In the genomic region with DNA sequence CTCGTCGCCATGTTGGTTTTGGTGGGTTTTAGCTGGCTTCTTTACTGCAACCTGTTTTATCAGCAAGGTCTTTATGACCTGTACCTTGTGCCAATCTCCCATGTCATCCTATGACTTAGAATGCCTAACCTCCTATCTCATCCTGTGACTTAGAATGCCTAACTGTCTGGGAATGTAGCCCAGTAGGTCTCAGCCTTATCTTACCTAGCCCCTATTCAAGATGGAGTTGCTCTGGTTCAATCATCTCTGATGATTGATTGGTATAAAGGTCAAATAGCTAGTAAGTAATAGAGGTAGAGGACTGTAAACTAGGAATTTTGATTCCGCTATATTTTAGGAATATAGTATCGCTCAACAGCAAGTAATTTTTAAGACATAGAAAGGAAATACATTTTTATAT, we compare ENCODE assay signal across 23 cellular contexts. TPM values are rescaled to one million over a fixed set of nuclear protein-coding genes. Genes with fewer than 3 reads are reported as not detected.
DNase-seq lines count a peak whose midpoint lies in the region; ATAC-seq, FAIRE-seq and TF ChIP-seq lines count a peak whose summit lies in the region.
"Had no signal": no experiment of that assay in that cellular context is flagged by ENCODE, and none has a peak within 500 bp of the region (broad histone marks: within the 10 kb centered on the region; RNA-seq: fewer than 3 reads in every experiment).

No MANE protein-coding gene starts in this region.

- BruUV-seq in mammary epithelial cell (replicated peaks; lab: Mats Ljungman, UMichigan) = no TSS peak

- no peak overlapping the region for H3K14ac ChIP-seq in trophoblast cell (ENCODE audit: low read length)

- H3K79me1 ChIP-seq in trophoblast cell (ENCODE audit: low read length) = peaks cover 26% of the 10 kb centered on the region

- WGBS in trophoblast cell (ENCODE audit: extremely low coverage, insufficient coverage, insufficient read length) = no CpG with 5 or more reads among the region's 4 CpGs
- WGBS in mammary epithelial cell (ENCODE audit: low coverage, missing lambda C conversion rate) = 100% methylated on average over 4 of the region's 4 CpGs

- in situ Hi-C loops in mammary epithelial cell (cut with MboI; ENCODE audit: low sequenced_read_pairs in 2 of 2) = no loop called here

- no peak overlapping the region for H3K18ac ChIP-seq in trophoblast cell (ENCODE audit: low read length)

- H2BK5ac ChIP-seq in trophoblast cell (ENCODE audit: low read depth, low read length, poor library complexity) = no peak overlapping the region

- no peaks in the 10 kb centered on the region for H4K20me1 ChIP-seq in mammary epithelial cell (ENCODE audit: insufficient read depth, low read length)

- H2AFZ ChIP-seq in trophoblast cell (ENCODE audit: insufficient read depth, low read length, poor library complexity) (no peak overlapping the region), mammary epithelial cell (ENCODE audit: low read depth, low read length) (no peak overlapping the region)
- H2AFZ ChIP-seq: GM23338 had no signal

- H2BK12ac ChIP-seq in trophoblast cell (ENCODE audit: low read length) = no peak overlapping the region

- no peak overlapping the region for H3K23ac ChIP-seq in trophoblast cell (ENCODE audit: low read length)

- H4K91ac ChIP-seq in trophoblast cell (ENCODE audit: low read depth, low read length) = no peak overlapping the region

- H3K9me3 ChIP-seq in trophoblast cell (ENCODE audit: insufficient read depth, low read depth, low read length) (no peaks in the 10 kb centered on the region), mammary epithelial cell (replicated peaks; ENCODE audit: insufficient read depth, low read length) (no peaks in the 10 kb centered on the region)
- H3K9me3 ChIP-seq: A549 had no signal

- H3K27me3 ChIP-seq in bronchial epithelial cell (ENCODE audit: control insufficient read depth, insufficient read depth, low read length) = no peaks in the 10 kb centered on the region
- no peaks in the 10 kb centered on the region for H3K27me3 ChIP-seq in trophoblast cell (ENCODE audit: insufficient read depth, low read length)
- no peaks in the 10 kb centered on the region for H3K27me3 ChIP-seq in mammary epithelial cell (ENCODE audit: insufficient read depth, low read length)

- intact Hi-C loops in mammary epithelial cell (cut with micrococcal nuclease) = no loop called here

- H4K8ac ChIP-seq in trophoblast cell (ENCODE audit: low read depth, low read length) = no peak overlapping the region

- no peak overlapping the region for H3K4ac ChIP-seq in trophoblast cell (ENCODE audit: low read depth, low read length)

- H3K4me1 ChIP-seq in trophoblast cell (ENCODE audit: control insufficient read depth in 1 of 2, insufficient read depth in 2 of 2, low read length in 2 of 2) (peaks cover 13 to 18% of the 10 kb centered on the region in 2 experiments), mammary epithelial cell (ENCODE audit: insufficient read depth, low read length) (peaks cover 8% of the 10 kb centered on the region)

- H3K4me3 ChIP-seq in bronchial epithelial cell (ENCODE audit: low read depth, low read length) (no peak overlapping the region), trophoblast cell (ENCODE audit: low read depth, low read length) (no peak overlapping the region), mammary epithelial cell (replicated peaks in 1 of 3; ENCODE audit: insufficient read depth in 1 of 3, low read depth in 2 of 3, low read length in 3 of 3) (no peak overlapping the region)
- H3K4me3 ChIP-seq: A549, GM23338 had no signal

- no peak for ATAC-seq in GM19351 (IDR thresholded peaks at IDR 0.05; ENCODE audit: unreplicated experiment)
- ATAC-seq: A549, GM23338, HCT116 had no signal

- H3K79me2 ChIP-seq in trophoblast cell (ENCODE audit: control insufficient read depth, insufficient read depth, low read length, poor library complexity) (peaks cover 16% of the 10 kb centered on the region), mammary epithelial cell (ENCODE audit: insufficient read depth, low read length) (peaks cover 13% of the 10 kb centered on the region)

- dilution Hi-C loops in mammary epithelial cell (cut with HindIII; ENCODE audit: low sequenced_read_pairs) = no loop called here

- H3K9ac ChIP-seq in trophoblast cell (ENCODE audit: low read length) (no peak overlapping the region), mammary epithelial cell (ENCODE audit: insufficient read depth, low read length) (no peak overlapping the region)

- CTCF ChIA-PET in mammary epithelial cell (lab: Charles Lee; ENCODE audit: low non-redundant PET) = no interaction called here

- no peaks in the 10 kb centered on the region for H3K36me3 ChIP-seq in bronchial epithelial cell (ENCODE audit: control insufficient read depth, insufficient read depth, low read length)
- no peaks in the 10 kb centered on the region for H3K36me3 ChIP-seq in trophoblast cell (ENCODE audit: control insufficient read depth in 1 of 2, insufficient read depth in 2 of 2, low read length in 2 of 2)
- H3K36me3 ChIP-seq in mammary epithelial cell (ENCODE audit: insufficient read depth, low read length) = no peaks in the 10 kb centered on the region

- no peak overlapping the region for H4K12ac ChIP-seq in trophoblast cell (ENCODE audit: low read depth, low read length)

- DNase-seq in RKO (ENCODE audit: low spot score) = peak; percentile 31
- peak; percentile 65 for DNase-seq in bronchial epithelial cell (ENCODE audit: low read depth)
- peak; percentile 56 for DNase-seq in islet precursor cell
- DNase-seq in trophoblast cell = peak; percentile 78 to 92
- no peak for DNase-seq in activated naive CD4-positive, alpha-beta T cell (lab: John Stamatoyannopoulos, UW)
- DNase-seq in activated CD4-positive, alpha-beta T cell treated with anti-CD3 and anti-CD28 coated beads for 1 hour = no peak
- no peak for DNase-seq in mammary epithelial cell
- DNase-seq: 8988T; ACHN; C1 segment of cervical spinal cord; Calu3; CD4-positive, alpha-beta memory T cell; COR-L47; DMS53; DMS79 treated with DMSO at 0.1 percent for 48 hours; H9 had no signal

- no peak for FAIRE-seq in bronchial epithelial cell (lab: Jason Lieb, UNC)
- FAIRE-seq: A549, GM12892 had no signal

- TF ChIP-seq CTCF in bronchial epithelial cell (IDR thresholded peaks at IDR 0.05; ENCODE audit: insufficient read depth, low read length, severe bottlenecking) (no peak), mammary epithelial cell (conservative IDR thresholded peaks at IDR 0.05 in 1 of 2, IDR thresholded peaks at IDR 0.05 in 1 of 2; ENCODE audit: extremely low read depth in 1 of 2, insufficient read depth in 1 of 2, low read depth in 1 of 2, low read length in 2 of 2) (no peak)

- H2BK120ac ChIP-seq in trophoblast cell (ENCODE audit: insufficient read depth, low read length, poor library complexity) = no peak overlapping the region

- H3K27ac ChIP-seq in trophoblast cell (ENCODE audit: low read depth, low read length) (no peak overlapping the region), mammary epithelial cell (ENCODE audit: insufficient read depth, low read depth, low read length) (no peak overlapping the region)
- H3K27ac ChIP-seq: A549 had no signal

- H2AK5ac ChIP-seq in trophoblast cell (ENCODE audit: low read length) = no peak overlapping the region

- H3K4me2 ChIP-seq in trophoblast cell (ENCODE audit: low read length) (no peak overlapping the region), mammary epithelial cell (ENCODE audit: insufficient read depth, low read depth, low read length) (no peak overlapping the region)
- H3K4me2 ChIP-seq: A549, GM23338 had no signal

RNA-seq across cellular contexts. Expression of a gene that starts 1.3 kb away (rescaled TPM):
- total RNA-seq in bronchial epithelial cell = 1.3 and 3.3 TPM in 2 replicates
- polyA plus RNA-seq in trophoblast cell (2013) = 44.4 and 51.3 TPM in 2 replicates
- under 1 TPM; 0.52 to 0.67 TPM for total RNA-seq in mammary epithelial cell
- polyA plus RNA-seq in mammary epithelial cell = 0.19 TPM
- polyA minus RNA-seq in mammary epithelial cell = not detected
- total RNA-seq: G401, H4, H9 had no signal
- polyA plus RNA-seq: CD4-positive, alpha-beta memory T cell; GM23338 had no signal

RNA-seq across cellular contexts. Expression of a gene that starts 3.6 kb away (rescaled TPM):
- total RNA-seq in bronchial epithelial cell (219 and 291 TPM in 2 replicates), mammary epithelial cell (100 to 1,000 TPM; 139 to 165 TPM)
- polyA plus RNA-seq in trophoblast cell (2013) = 291 and 298 TPM in 2 replicates
- polyA plus RNA-seq in mammary epithelial cell = 170 TPM
- polyA minus RNA-seq in mammary epithelial cell = 31.3 TPM

RNA-seq across cellular contexts. Expression of a gene that starts 34.9 kb away (rescaled TPM):
- total RNA-seq in bronchial epithelial cell (1.4 and 1.6 TPM in 2 replicates), mammary epithelial cell (under 1 TPM; 0.49 to 0.50 TPM)
- polyA plus RNA-seq in trophoblast cell (2013) = 0.81 and 1.0 TPM in 2 replicates
- polyA plus RNA-seq in mammary epithelial cell = 0.15 TPM
- not detected for polyA minus RNA-seq in mammary epithelial cell
- total RNA-seq: H4, H9 had no signal

Comparison
In these comparisons a context has a peak if more than half of its experiments do, and no peak if none do; other contexts are left out.
1. DNase-seq: peak in RKO (single experiment), bronchial epithelial cell (single experiment), islet precursor cell (single experiment) and trophoblast cell (2 of 2); none in activated naive CD4-positive, alpha-beta T cell (0 of 4), activated CD4-positive, alpha-beta T cell treated with anti-CD3 and anti-CD28 coated beads for 1 hour (single experiment) and mammary epithelial cell (single experiment).